In the genomic region with DNA sequence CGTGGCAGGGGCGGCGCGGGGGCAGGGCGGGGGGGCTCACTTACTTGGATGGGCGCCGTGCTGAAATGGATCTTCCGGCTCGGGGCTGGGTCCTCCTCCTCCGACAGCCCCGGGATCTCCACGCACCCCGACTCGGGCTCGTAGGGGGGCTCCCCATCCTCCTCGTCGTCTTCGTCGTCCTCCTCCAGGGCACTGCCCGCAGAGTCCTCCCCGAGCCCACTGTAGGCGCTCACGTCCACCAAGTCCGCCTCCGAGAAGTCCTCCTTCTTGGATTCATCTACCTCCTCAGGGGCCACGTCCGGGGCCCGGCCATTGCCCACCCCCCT, we compare ENCODE assay signal across 8 cellular contexts. TPM values are rescaled to one million over a fixed set of nuclear protein-coding genes. Genes with fewer than 3 reads are reported as not detected.
DNase-seq lines count a peak whose midpoint lies in the region; ATAC-seq and TF ChIP-seq lines count a peak whose summit lies in the region.

No MANE protein-coding gene starts in this region.

- peak overlapping the region; percentile 93 for H3K4me3 Mint-ChIP-seq in activated CD4-positive, alpha-beta T cell treated with anti-CD3 and anti-CD28 coated beads, Interleukin-2, amount 10 ng/mL, durations not matched to agents 7 days and 5 days
- peak overlapping the region; percentile 97 for H3K4me3 Mint-ChIP-seq in activated naive CD8-positive, alpha-beta T cell treated with anti-CD3 and anti-CD28 coated beads for 36 hours

- peak overlapping the region; percentile 80 for H3K27ac Mint-ChIP-seq in activated CD4-positive, alpha-beta T cell treated with anti-CD3 and anti-CD28 coated beads, Interleukin-2, amount 10 ng/mL, durations not matched to agents 7 days and 5 days
- peak overlapping the region; percentile 94 for H3K27ac Mint-ChIP-seq in activated naive CD8-positive, alpha-beta T cell treated with anti-CD3 and anti-CD28 coated beads for 36 hours

- intact Hi-C loops in left lung (cut with DNase I) (no loop called here), tibial artery (cut with DNase I; ENCODE audit: low total_unique reads) (no loop called here)

- no peaks in the 10 kb centered on the region for H3K9me3 Mint-ChIP-seq in activated CD4-positive, alpha-beta T cell treated with anti-CD3 and anti-CD28 coated beads, Interleukin-2, amount 10 ng/mL, durations not matched to agents 7 days and 5 days
- no peaks in the 10 kb centered on the region for H3K9me3 Mint-ChIP-seq in activated naive CD8-positive, alpha-beta T cell treated with anti-CD3 and anti-CD28 coated beads for 36 hours

- peaks cover 49% of the 10 kb centered on the region for H3K4me1 Mint-ChIP-seq in activated CD4-positive, alpha-beta T cell treated with anti-CD3 and anti-CD28 coated beads, Interleukin-2, amount 10 ng/mL, durations not matched to agents 7 days and 5 days
- H3K4me1 Mint-ChIP-seq in activated naive CD8-positive, alpha-beta T cell treated with anti-CD3 and anti-CD28 coated beads for 36 hours, result peaks cover 42% of the 10 kb centered on the region

- ATAC-seq in left lung, result no peak

- no peaks in the 10 kb centered on the region for H3K9me3 ChIP-seq in left lung
- H3K9me3 ChIP-seq in tibial artery, result no peaks in the 10 kb centered on the region

- H3K27ac ChIP-seq in left lung (peak overlapping the region; percentile 89 to 92), tibial artery (peak overlapping the region; percentile 91 to 93)

- H3K4me3 ChIP-seq in left lung, result peak overlapping the region; percentile 98
- peak overlapping the region; percentile 74 to 84 for H3K4me3 ChIP-seq in tibial artery

- DNase-seq in activated CD4-positive, alpha-beta T cell treated with anti-CD3 and anti-CD28 coated beads, Interleukin-2, amount 10 ng/mL, durations not matched to agents 7 days and 5 days, result no peak
- DNase-seq in activated CD4-positive, alpha-beta T cell treated with anti-CD3 and anti-CD28 coated beads for 48 hours, result no peak
- no peak for DNase-seq in activated naive CD8-positive, alpha-beta T cell treated with anti-CD3 and anti-CD28 coated beads for 36 hours
- DNase-seq in left lung (no peak), tibial artery (no peak), ureter (ENCODE audit: low spot score) (no peak), NCI-H146 treated with DMSO at 0.1 percent for 48 hours (lab: John Stamatoyannopoulos, UW; ENCODE audit: unreplicated experiment) (no peak), SIG-M5 treated with dmso at 0.1 percent for 504 hours (lab: John Stamatoyannopoulos, UW; ENCODE audit: unreplicated experiment) (no peak)

- POLR2A ChIA-PET in activated CD4-positive, alpha-beta T cell treated with anti-CD3 and anti-CD28 coated beads, Interleukin-2, amount 10 ng/mL, durations not matched to agents 7 days and 5 days (lab: Charles Lee), result no interaction called here

- peaks cover 23 to 72% of the 10 kb centered on the region in 2 donors for H3K4me1 ChIP-seq in left lung
- peaks cover 0 to 79% (median 56%) of the 10 kb centered on the region in 4 donors for H3K4me1 ChIP-seq in tibial artery

- H3K27me3 ChIP-seq in left lung (no peaks in the 10 kb centered on the region), tibial artery (no peaks in the 10 kb centered on the region)

- no peaks in the 10 kb centered on the region for H3K27me3 Mint-ChIP-seq in activated CD4-positive, alpha-beta T cell treated with anti-CD3 and anti-CD28 coated beads, Interleukin-2, amount 10 ng/mL, durations not matched to agents 7 days and 5 days
- no peaks in the 10 kb centered on the region for H3K27me3 Mint-ChIP-seq in activated naive CD8-positive, alpha-beta T cell treated with anti-CD3 and anti-CD28 coated beads for 36 hours

- peaks cover 0 to 13% of the 10 kb centered on the region in 2 donors for H3K36me3 ChIP-seq in left lung
- peaks cover 10 to 20% (median 13%) of the 10 kb centered on the region in 3 donors for H3K36me3 ChIP-seq in tibial artery

- H3K36me3 Mint-ChIP-seq in activated CD4-positive, alpha-beta T cell treated with anti-CD3 and anti-CD28 coated beads, Interleukin-2, amount 10 ng/mL, durations not matched to agents 7 days and 5 days (ENCODE audit: low read depth), result peaks cover 34% of the 10 kb centered on the region
- H3K36me3 Mint-ChIP-seq in activated naive CD8-positive, alpha-beta T cell treated with anti-CD3 and anti-CD28 coated beads for 36 hours, result peaks cover 17% of the 10 kb centered on the region

- CTCF ChIA-PET in activated CD4-positive, alpha-beta T cell treated with anti-CD3 and anti-CD28 coated beads, Interleukin-2, amount 10 ng/mL, durations not matched to agents 7 days and 5 days (lab: Charles Lee), result interaction anchor here (1.4 to 5.3 kb wide), 2 partner anchors 9 to 18 kb away, joined by 3 to 40 read pairs; no protein-coding TSS in a partner anchor

- TF ChIP-seq CTCF in left lung (IDR thresholded peaks at IDR 0.05), result no peak
- TF ChIP-seq CTCF in tibial artery (IDR thresholded peaks at IDR 0.05), result no peak

RNA-seq across cellular contexts. Expression of a gene that starts 1.4 kb away (rescaled TPM):
- total RNA-seq in activated CD4-positive, alpha-beta T cell treated with anti-CD3 and anti-CD28 coated beads, Interleukin-2, amount 10 ng/mL, durations not matched to agents 7 days and 5 days, result 100 to 1,000 TPM; 110 to 117 TPM
- 10 to 100 TPM; 50.9 to 52.0 TPM for total RNA-seq in activated naive CD8-positive, alpha-beta T cell treated with anti-CD3 and anti-CD28 coated beads for 36 hours
- total RNA-seq in left lung (10 to 100 TPM; 67.4 to 86.6 TPM), ureter (38.4 TPM)

RNA-seq across cellular contexts. Expression of a gene that starts 16.7 kb away (rescaled TPM):
- not detected for total RNA-seq in activated CD4-positive, alpha-beta T cell treated with anti-CD3 and anti-CD28 coated beads, Interleukin-2, amount 10 ng/mL, durations not matched to agents 7 days and 5 days
- under 1 TPM in 1 of 2 experiments, not detected in 1; 0.38 TPM for total RNA-seq in activated naive CD8-positive, alpha-beta T cell treated with anti-CD3 and anti-CD28 coated beads for 36 hours
- total RNA-seq in left lung, result 10 to 100 TPM in 1 of 2 donors, 1 to 10 TPM in 1; 8.3 to 18.5 TPM
- 16.9 TPM for total RNA-seq in ureter

RNA-seq across cellular contexts. Expression of a gene that starts 19.1 kb away (rescaled TPM):
- under 1 TPM; 0.07 to 0.23 TPM for total RNA-seq in activated CD4-positive, alpha-beta T cell treated with anti-CD3 and anti-CD28 coated beads, Interleukin-2, amount 10 ng/mL, durations not matched to agents 7 days and 5 days
- under 1 TPM; 0.47 to 0.66 TPM for total RNA-seq in activated naive CD8-positive, alpha-beta T cell treated with anti-CD3 and anti-CD28 coated beads for 36 hours
- total RNA-seq in left lung (10 to 100 TPM in 1 of 2 donors, 1 to 10 TPM in 1; 8.4 to 10.2 TPM), ureter (5.5 TPM)

RNA-seq across cellular contexts. Expression of a gene that starts 52.4 kb away (rescaled TPM):
- under 1 TPM; 0.31 to 0.55 TPM for total RNA-seq in activated CD4-positive, alpha-beta T cell treated with anti-CD3 and anti-CD28 coated beads, Interleukin-2, amount 10 ng/mL, durations not matched to agents 7 days and 5 days
- total RNA-seq in activated naive CD8-positive, alpha-beta T cell treated with anti-CD3 and anti-CD28 coated beads for 36 hours, result under 1 TPM; 0.72 to 0.78 TPM
- 1,000 to 10,000 TPM in 1 of 2 donors, 100 to 1,000 TPM in 1; 867 to 4,830 TPM for total RNA-seq in left lung
- total RNA-seq in ureter, result 331 TPM

RNA-seq across cellular contexts. Expression of a gene that starts 53.9 kb away (rescaled TPM):
- 10 to 100 TPM; 29.4 to 31.3 TPM for total RNA-seq in activated CD4-positive, alpha-beta T cell treated with anti-CD3 and anti-CD28 coated beads, Interleukin-2, amount 10 ng/mL, durations not matched to agents 7 days and 5 days
- total RNA-seq in activated naive CD8-positive, alpha-beta T cell treated with anti-CD3 and anti-CD28 coated beads for 36 hours, result 10 to 100 TPM in 1 of 2 experiments, 1 to 10 TPM in 1; 9.4 to 12.9 TPM
- total RNA-seq in left lung (10 to 100 TPM; 20.7 to 32.0 TPM), ureter (25.7 TPM)

Comparison
In these comparisons a context has a peak if more than half of its experiments do, and no peak if none do; other contexts are left out.
1. RNA of a gene that starts 16.7 kb away (total RNA-seq): 8.3 to 18.5 TPM in left lung and 16.9 TPM in ureter (single experiment); 0.38 TPM in activated naive CD8-positive, alpha-beta T cell treated with anti-CD3 and anti-CD28 coated beads for 36 hours and not detected in activated CD4-positive, alpha-beta T cell treated with anti-CD3 and anti-CD28 coated beads, Interleukin-2, amount 10 ng/mL, durations not matched to agents 7 days and 5 days; every median in the first group is over 4 times any median in the second.